8 cellular contexts compared by ENCODE assay signal in genomic region chr15:72271895-72272212, GRCh38. TPM values are rescaled to one million over a fixed set of nuclear protein-coding genes. Genes with fewer than 3 reads are reported as not detected.
A peak's percentile ranks its signal among the peaks of the same experiment; 100 is the strongest.
DNase-seq lines count a peak whose midpoint lies in the region; ATAC-seq and TF ChIP-seq lines count a peak whose summit lies in the region.

No MANE protein-coding gene starts in this region.

- intact Hi-C loops in upper lobe of right lung (cut with DNase I), result no loop called here

- peak overlapping the region; percentile 92 for H3K9ac ChIP-seq in NT2/D1 (ENCODE audit: insufficient read length, low read depth)

- peak overlapping the region; percentile 95 for H3K4me3 ChIP-seq in NT2/D1 (ENCODE audit: insufficient read length, low read depth)
- H3K4me3 ChIP-seq in upper lobe of right lung, result peak overlapping the region; percentile 91

- H3K4me3 Mint-ChIP-seq in mesothelial cell of epicardium, result peak overlapping the region; percentile 88

- peak overlapping the region; percentile 92 for H3K27ac Mint-ChIP-seq in mesothelial cell of epicardium

- H3K9me3 ChIP-seq in NT2/D1 (ENCODE audit: insufficient read depth, low read length), result no peaks in the 10 kb centered on the region
- no peaks in the 10 kb centered on the region for H3K9me3 ChIP-seq in upper lobe of right lung

- peaks cover 11% of the 10 kb centered on the region for H3K27me3 Mint-ChIP-seq in mesothelial cell of epicardium (ENCODE audit: low read depth)

- TF ChIP-seq CTCF in mesothelial cell of epicardium (IDR thresholded peaks at IDR 0.05; ENCODE audit: unreplicated experiment) (no peak), upper lobe of right lung (IDR thresholded peaks at IDR 0.05) (no peak)

- peaks cover 14% of the 10 kb centered on the region for H3K36me3 Mint-ChIP-seq in mesothelial cell of epicardium

- peak overlapping the region; percentile 62 for H3K27ac ChIP-seq in cingulate gyrus (ENCODE audit: low read depth, low read length)
- peak overlapping the region; percentile 90 for H3K27ac ChIP-seq in upper lobe of right lung

- peak; percentile 47 for DNase-seq in AG20443 (ENCODE audit: low spot score)
- DNase-seq in NT2/D1 (ENCODE audit: low read depth, low spot score), result no peak
- DNase-seq in mesothelial cell of epicardium (ENCODE audit: low spot score in 2 of 2, unreplicated experiment in 2 of 2), result no peak
- no peak for DNase-seq in upper lobe of right lung
- DNase-seq in SK-N-DZ (ENCODE audit: low spot score), result no peak

- H3K36me3 ChIP-seq in NT2/D1 (ENCODE audit: insufficient read depth, insufficient read length, low read length) (peaks cover 42% of the 10 kb centered on the region), upper lobe of right lung (peaks cover 17% of the 10 kb centered on the region)

- H3K4me1 ChIP-seq in NT2/D1 (ENCODE audit: insufficient read depth, insufficient read length) (no peaks in the 10 kb centered on the region), upper lobe of right lung (peaks cover 29% of the 10 kb centered on the region)

- peaks cover 28% of the 10 kb centered on the region for H3K4me1 Mint-ChIP-seq in mesothelial cell of epicardium

- H3K9me3 Mint-ChIP-seq in mesothelial cell of epicardium, result no peaks in the 10 kb centered on the region

- H3K27me3 ChIP-seq in NT2/D1 (ENCODE audit: insufficient read depth, insufficient read length) (no peaks in the 10 kb centered on the region), upper lobe of right lung (no peaks in the 10 kb centered on the region)

- ATAC-seq in GM18858 (IDR thresholded peaks at IDR 0.05; ENCODE audit: unreplicated experiment) (peak; percentile 8), upper lobe of right lung (no peak), HG02763 (IDR thresholded peaks at IDR 0.05; ENCODE audit: unreplicated experiment) (no peak)

RNA-seq across cellular contexts. Expression of gene PARP6, which starts 0.5 kb away (rescaled TPM):
- total RNA-seq in mesothelial cell of epicardium (127 to 138 TPM (median 134 TPM) in 3 replicates), upper lobe of right lung (87.9 TPM)
- 75.4 and 86.8 TPM in 2 replicates for polyA plus RNA-seq in SK-N-DZ (2014; cell fraction: cytosol; rRNA removed)
- 431 and 466 TPM in 2 replicates for polyA plus RNA-seq in SK-N-DZ (2014; cell fraction: nucleus; rRNA removed)

RNA-seq across cellular contexts. Expression of gene PKM, which starts 40.9 kb away (rescaled TPM):
- 424 to 453 TPM (median 452 TPM) in 3 replicates for total RNA-seq in mesothelial cell of epicardium
- total RNA-seq in upper lobe of right lung, result 426 TPM
- polyA plus RNA-seq in SK-N-DZ (2014; cell fraction: cytosol; rRNA removed), result 973 and 1,108 TPM in 2 replicates
- polyA plus RNA-seq in SK-N-DZ (2014; cell fraction: nucleus; rRNA removed), result 738 and 804 TPM in 2 replicates

RNA-seq across cellular contexts. Expression of gene CELF6, which starts 48.1 kb away (rescaled TPM):
- total RNA-seq in mesothelial cell of epicardium, result 1.2 to 1.9 TPM (median 1.3 TPM) in 3 replicates
- total RNA-seq in upper lobe of right lung, result 5.4 TPM
- polyA plus RNA-seq in SK-N-DZ (2014; cell fraction: cytosol; rRNA removed), result 3.0 and 3.4 TPM in 2 replicates
- polyA plus RNA-seq in SK-N-DZ (2014; cell fraction: nucleus; rRNA removed), result 6.7 and 7.7 TPM in 2 replicates
